ENCODE assay signal across 24 cellular contexts in the genomic region with DNA sequence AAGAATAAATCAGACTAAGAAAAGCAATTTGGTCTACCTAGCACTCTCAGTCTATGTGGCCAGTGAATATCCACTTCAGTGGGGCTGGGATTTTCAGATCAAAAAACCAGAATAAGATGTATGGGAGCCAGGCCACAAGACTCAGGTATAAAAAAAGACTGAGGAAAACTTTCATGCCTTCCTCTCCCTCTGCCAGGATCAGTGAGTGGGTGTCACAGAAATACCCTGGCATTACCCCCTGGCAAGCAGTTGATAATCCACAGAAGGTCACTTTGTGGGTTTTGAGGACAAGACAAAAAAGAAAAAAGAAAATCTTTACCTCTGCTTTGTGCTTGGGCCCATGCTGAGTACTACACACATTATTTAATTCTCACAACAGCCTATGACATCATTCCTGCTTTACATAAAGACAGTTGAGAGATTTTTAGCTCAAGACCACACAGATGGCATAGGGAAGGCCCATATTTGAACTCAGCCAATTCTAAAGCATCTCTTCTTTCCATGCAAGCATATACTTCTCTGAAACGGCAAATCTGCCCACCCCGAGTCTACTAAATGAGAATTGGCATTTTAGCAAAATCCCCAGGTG. TPM values are rescaled to one million over a fixed set of nuclear protein-coding genes. Genes with fewer than 3 reads are reported as not detected.
A peak's percentile ranks its signal among the peaks of the same experiment; 100 is the strongest.
DNase-seq lines count a peak whose midpoint lies in the region; ATAC-seq and TF ChIP-seq lines count a peak whose summit lies in the region.
"Had no signal": no experiment of that assay in that cellular context is flagged by ENCODE, and none has a peak within 500 bp of the region (broad histone marks: within the 10 kb centered on the region; RNA-seq: fewer than 3 reads in every experiment).

No MANE protein-coding gene starts in this region.

- H3K4me2 ChIP-seq in DND-41 (ENCODE audit: insufficient read depth, low read length): no peak overlapping the region
- H3K4me2 ChIP-seq in PC-3 (ENCODE audit: low read length): no peak overlapping the region
- H3K4me2 ChIP-seq: BLaER1 had no signal

- ATAC-seq in DND-41 (ENCODE audit: insufficient read depth, low read depth) (peak; percentile 26; the same call in 1 of the 3 replicates), PC-3 (no peak), upper lobe of left lung (ENCODE audit: low FRiP score in 2 of 2) (no peak)

- H4K20me1 ChIP-seq in DND-41 (ENCODE audit: insufficient read depth, low read length): no peaks in the 10 kb centered on the region
- no peaks in the 10 kb centered on the region for H4K20me1 ChIP-seq in PC-3 (ENCODE audit: low read length)
- H4K20me1 ChIP-seq: BLaER1 had no signal

- intact Hi-C loops in PC-3 (cut with micrococcal nuclease): loop anchor here (5.0 to 10.0 kb wide), 2 partner anchors 56 to 87 kb away; a partner anchor contains a TSS

- H3K9ac ChIP-seq in DND-41 (ENCODE audit: low read depth, low read length) (no peak overlapping the region), PC-3 (ENCODE audit: low read length) (no peak overlapping the region)
- H3K9ac ChIP-seq: BLaER1 had no signal

- no peaks in the 10 kb centered on the region for H3K9me2 ChIP-seq in PC-3 (replicated peaks; ENCODE audit: low read length)

- H3F3A ChIP-seq in PC-3 (ENCODE audit: low read length, unreplicated experiment): no peaks in the 10 kb centered on the region

- H3K9me3 ChIP-seq in DND-41 (ENCODE audit: insufficient read depth, low read length, severe bottlenecking) (no peaks in the 10 kb centered on the region), PC-3 (ENCODE audit: low read length) (no peaks in the 10 kb centered on the region), upper lobe of left lung (no peaks in the 10 kb centered on the region)
- H3K9me3 ChIP-seq: BLaER1, Peyer's patch, SJSA1 had no signal

- H3K27me3 ChIP-seq in DND-41 (ENCODE audit: insufficient read depth, low read length, poor library complexity) (no peaks in the 10 kb centered on the region), PC-3 (ENCODE audit: low read length) (no peaks in the 10 kb centered on the region), upper lobe of left lung (no peaks in the 10 kb centered on the region)
- H3K27me3 ChIP-seq: BLaER1, Peyer's patch, SJSA1 had no signal

- H2AFZ ChIP-seq in DND-41 (ENCODE audit: low read depth, low read length) (no peak overlapping the region), PC-3 (ENCODE audit: low read length) (no peak overlapping the region)

- CTCF ChIA-PET in PC-3 (lab: Charles Lee): no interaction called here

- BruUV-seq in PC-3 (replicated peaks; lab: Mats Ljungman, UMichigan): TSS peak; percentile 8

- POLR2A ChIA-PET in PC-3 (lab: Charles Lee; ENCODE audit: unreplicated experiment): interaction anchor here (0.6 kb wide), 1 partner anchor 247 kb away, joined by 4 read pairs; no protein-coding TSS in a partner anchor

- H3K79me2 ChIP-seq in DND-41 (ENCODE audit: insufficient read depth, low read length) (no peaks in the 10 kb centered on the region), PC-3 (ENCODE audit: low read length) (no peaks in the 10 kb centered on the region)

- WGBS in upper lobe of left lung, 2 donors: 79 to 85% methylated on average over 2 of the region's 2 CpGs

- peak; percentile 52 for DNase-seq in DMS 273 (lab: John Stamatoyannopoulos, UW; ENCODE audit: unreplicated experiment)
- DNase-seq in DMS 273 treated with DMSO at 0.1 percent for 48 hours (lab: John Stamatoyannopoulos, UW): no peak
- DNase-seq in DND-41: no peak
- no peak for DNase-seq in PC-3
- DNase-seq in germinal center (ENCODE audit: low spot score): peak; percentile 21
- DNase-seq in SK-N-DZ (ENCODE audit: low spot score): no peak
- no peak for DNase-seq in NCI-H187 treated with DMSO at 0.1 percent for 48 hours (lab: John Stamatoyannopoulos, UW)
- no peak for DNase-seq in upper lobe of left lung
- DNase-seq: ACHN; CD4-positive, alpha-beta T cell; COR-L47; GOT3; HCEC 1CT; Kasumi-1; NCI-H1417; NCI-H1930; NCI-H226; NCI-H510A treated with DMSO at 0.1 percent for 48 hours; NCI-H748 treated with DMSO at 0.1 percent for 48 hours; NK-92 treated with Interleukin-12 subunit alpha and Interleukin-12 subunit beta, amount 100 ng/mL, for 24 hours; Peyer's patch had no signal

- no peak overlapping the region for H3K27ac ChIP-seq in DND-41 (ENCODE audit: low read length)
- no peak overlapping the region for H3K27ac ChIP-seq in PC-3 (ENCODE audit: low read length)
- H3K27ac ChIP-seq in upper lobe of left lung: no peak overlapping the region
- H3K27ac ChIP-seq: 22Rv1, BLaER1, SJSA1 had no signal

- no peaks in the 10 kb centered on the region for H3K4me1 ChIP-seq in DND-41 (ENCODE audit: insufficient read depth, low read length)
- no peaks in the 10 kb centered on the region for H3K4me1 ChIP-seq in PC-3 (ENCODE audit: insufficient read depth, low read length)
- peaks cover 0 to 4% (median under 1%) of the 10 kb centered on the region in 4 donors for H3K4me1 ChIP-seq in upper lobe of left lung
- H3K4me1 ChIP-seq: Peyer's patch, SJSA1 had no signal

- TF ChIP-seq CTCF in DND-41 (IDR thresholded peaks at IDR 0.05; ENCODE audit: borderline replicate concordance, extremely low read depth, low read length, poor library complexity, severe bottlenecking) (no peak), PC-3 (conservative IDR thresholded peaks at IDR 0.05; ENCODE audit: low read depth, low read length) (no peak), upper lobe of left lung (IDR thresholded peaks at IDR 0.05) (no peak)

- no peak for TF ChIP-seq POLR2A in upper lobe of left lung (IDR thresholded peaks at IDR 0.05)

- H3K36me3 ChIP-seq in DND-41 (ENCODE audit: insufficient read depth, low read length) (peaks cover 9% of the 10 kb centered on the region), PC-3 (ENCODE audit: low read depth, low read length) (peaks cover 8% of the 10 kb centered on the region), upper lobe of left lung (peaks cover 0 to 14% (median 9%) of the 10 kb centered on the region in 4 donors)

- no peak for TF ChIP-seq EP300 in upper lobe of left lung (IDR thresholded peaks at IDR 0.05)

- H3K4me3 ChIP-seq in DND-41 (ENCODE audit: low read depth in 1 of 2, low read length in 2 of 2): no peak overlapping the region
- H3K4me3 ChIP-seq in PC-3 (ENCODE audit: low read length): no peak overlapping the region
- H3K4me3 ChIP-seq in upper lobe of left lung: no peak overlapping the region
- H3K4me3 ChIP-seq: BLaER1, Peyer's patch, SJSA1 had no signal

RNA-seq across cellular contexts. Expression of a gene that starts 57.6 kb away (rescaled TPM):
- total RNA-seq in PC-3 (2014; rRNA removed) (58.7 and 81.8 TPM in 2 replicates), upper lobe of left lung (100 to 1,000 TPM in 1 of 6 donors, 10 to 100 TPM in 5; 40.4 to 103 (median 54.5) TPM)
- 31.7 and 32.7 TPM in 2 replicates for polyA plus RNA-seq in SK-N-DZ (2014; cell fraction: cytosol; rRNA removed)
- 22.8 and 24.7 TPM in 2 replicates for polyA plus RNA-seq in SK-N-DZ (2014; cell fraction: nucleus; rRNA removed)

Comparison
In these comparisons a context has a peak if more than half of its experiments do, and no peak if none do; other contexts are left out.
1. DNase-seq: peak in DMS 273 (single experiment) and germinal center (single experiment); none in DMS 273 treated with DMSO at 0.1 percent for 48 hours (single experiment), DND-41 (single experiment), PC-3 (single experiment), SK-N-DZ (single experiment), NCI-H187 treated with DMSO at 0.1 percent for 48 hours (single experiment) and upper lobe of left lung (0 of 2).